8 cellular contexts compared by ENCODE assay signal in the genomic region with DNA sequence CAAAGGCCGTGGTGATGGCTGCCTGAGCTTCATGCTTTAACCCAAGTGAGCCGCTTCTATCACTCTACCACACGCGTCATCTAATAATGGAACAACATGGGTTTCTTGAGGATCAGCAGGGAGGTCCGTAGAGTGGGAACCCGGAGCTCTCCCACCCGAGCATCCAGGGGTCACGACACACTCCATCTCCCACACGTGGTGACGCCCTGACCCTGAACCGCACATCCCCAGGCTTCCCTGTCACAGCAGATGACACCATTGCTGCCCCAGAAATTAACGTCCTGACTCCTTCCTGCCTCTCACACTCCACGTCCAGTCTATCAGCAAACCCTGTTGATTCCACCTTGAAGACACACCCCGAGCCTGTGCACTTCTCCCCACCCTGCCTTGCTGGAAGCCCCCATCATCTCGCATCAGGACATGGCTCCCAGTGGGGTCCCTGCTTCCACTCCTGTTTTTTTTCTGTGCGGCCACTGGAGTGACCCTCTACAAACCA.
"Had no signal": no experiment of that assay in that cellular context is flagged by ENCODE, and none has a peak within 500 bp of the region (broad histone marks: within the 10 kb centered on the region; RNA-seq: fewer than 3 reads in every experiment).

No MANE protein-coding gene starts in this region.

- H3K36me3 Mint-ChIP-seq: IgD-negative memory B cell had no signal

- H3K4me1 Mint-ChIP-seq: GM23338, IgD-negative memory B cell had no signal

- H3K4me3 ChIP-seq: GM23338 had no signal

- H2AFZ ChIP-seq: GM23338 had no signal

- H3K27ac ChIP-seq: HL-60 had no signal

- FAIRE-seq: H1, H54 had no signal

- H3K4me3 Mint-ChIP-seq: GM23338, H9, IgD-negative memory B cell had no signal

- DNase-seq: H9, HCEC 1CT, KBM-7 had no signal

- H3K27ac Mint-ChIP-seq: GM23338, IgD-negative memory B cell had no signal

- H3K4me2 ChIP-seq: GM23338 had no signal

- H3K27me3 Mint-ChIP-seq: IgD-negative memory B cell had no signal

- H3K9me3 Mint-ChIP-seq: H9 had no signal

- ATAC-seq: GM23338 had no signal
